In genomic region chr17:40617678-40618240, GRCh38 we compare ENCODE assay signal across 1 cellular context.
TF ChIP-seq lines count a peak whose summit lies in the region.

No MANE protein-coding gene starts in this region.

TF ChIP-seq in WTC11, 78 proteins besides CTCF, POLR2A, EP300 and RAD21:
- no peak for TF ChIP-seq ZNF281 (CRISPR knock-in tag; IDR thresholded peaks at IDR 0.05)
- no peak for TF ChIP-seq MAX (CRISPR knock-in tag; IDR thresholded peaks at IDR 0.05)
- TF ChIP-seq JAZF1 (CRISPR knock-in tag; IDR thresholded peaks at IDR 0.05) = no peak
- TF ChIP-seq TEAD4 (CRISPR knock-in tag; IDR thresholded peaks at IDR 0.05) = no peak
- no peak for TF ChIP-seq ATF6 (CRISPR knock-in tag; IDR thresholded peaks at IDR 0.05)
- no peak for TF ChIP-seq ZNF416 (CRISPR knock-in tag; IDR thresholded peaks at IDR 0.05)
- no peak for TF ChIP-seq ZNF317 (CRISPR knock-in tag; IDR thresholded peaks at IDR 0.05; ENCODE audit: borderline replicate concordance, low read depth)
- TF ChIP-seq AR (CRISPR knock-in tag; IDR thresholded peaks at IDR 0.05) = no peak
- TF ChIP-seq RELA (CRISPR knock-in tag; IDR thresholded peaks at IDR 0.05; ENCODE audit: borderline replicate concordance) = no peak
- TF ChIP-seq E2F4 (CRISPR knock-in tag; IDR thresholded peaks at IDR 0.05; ENCODE audit: borderline replicate concordance, low read depth) = no peak
- TF ChIP-seq ZNF532 (CRISPR knock-in tag; IDR thresholded peaks at IDR 0.05; ENCODE audit: borderline replicate concordance) = no peak
- no peak for TF ChIP-seq ERG (CRISPR knock-in tag; IDR thresholded peaks at IDR 0.05)
- TF ChIP-seq TCF7 (CRISPR knock-in tag; IDR thresholded peaks at IDR 0.05; ENCODE audit: low read depth) = no peak
TF ChIP-seq in WTC11: peak in this region for 0.
